Comparison of ENCODE assay signal across 14 cellular contexts in genomic region chr3:66336358-66336766, GRCh38.
DNase-seq lines count a peak whose midpoint lies in the region; ATAC-seq, FAIRE-seq and TF ChIP-seq lines count a peak whose summit lies in the region.
"Had no signal": no experiment of that assay in that cellular context is flagged by ENCODE, and none has a peak within 500 bp of the region (broad histone marks: within the 10 kb centered on the region; RNA-seq: fewer than 3 reads in every experiment).

No MANE protein-coding gene starts in this region.

- H3K4me3 ChIP-seq in SK-N-MC = peak overlapping the region; percentile 67
- H3K4me3 ChIP-seq: testis had no signal

- peak overlapping the region; percentile 95 for H3K27ac ChIP-seq in SK-N-MC
- H3K27ac ChIP-seq: testis had no signal

- H3K27ac Mint-ChIP-seq in nephron (peak overlapping the region in 2 of 3 experiments; percentile 26 to 34), nephron progenitor cell (no peak overlapping the region)
- H3K27ac Mint-ChIP-seq: activated CD8-positive, alpha-beta T cell treated with anti-CD3 and anti-CD28 coated beads, Interleukin-2, amount 10 ng/mL, durations not matched to agents 7 days and 5 days had no signal

- H3K4me1 Mint-ChIP-seq in nephron (peaks cover 6% of the 10 kb centered on the region), nephron progenitor cell (no peaks in the 10 kb centered on the region)

- no peaks in the 10 kb centered on the region for H3K9me3 ChIP-seq in SK-N-MC (ENCODE audit: low read depth, low read length)
- H3K9me3 ChIP-seq: testis had no signal

- H3K4me3 Mint-ChIP-seq in nephron (no peak overlapping the region), nephron progenitor cell (no peak overlapping the region)
- H3K4me3 Mint-ChIP-seq: activated CD8-positive, alpha-beta T cell treated with anti-CD3 and anti-CD28 coated beads, Interleukin-2, amount 10 ng/mL, durations not matched to agents 7 days and 5 days; brain had no signal

- H3K36me3 Mint-ChIP-seq in nephron (ENCODE audit: low read depth) (no peaks in the 10 kb centered on the region), nephron progenitor cell (ENCODE audit: low read depth) (peaks cover 10% of the 10 kb centered on the region)

- H3K9ac ChIP-seq in SK-N-MC (ENCODE audit: insufficient read length) = peak overlapping the region; percentile 57

- peak; percentile 14 for DNase-seq in GM03348 (ENCODE audit: low spot score)
- DNase-seq in SK-N-MC (ENCODE audit: low read depth, low spot score) = peak; percentile 26
- DNase-seq in nephron progenitor cell = no peak
- DNase-seq in NCI-H1092 (lab: John Stamatoyannopoulos, UW) = no peak
- DNase-seq: activated CD8-positive, alpha-beta T cell treated with anti-CD3 and anti-CD28 coated beads, Interleukin-2, amount 10 ng/mL, durations not matched to agents 7 days and 5 days; activated effector memory CD4-positive, alpha-beta T cell treated with Interleukin-2 at 50 U/mL for 16 hours; NCI-H1694; NCI-H510A treated with DMSO at 0.1 percent for 48 hours; testis had no signal

- no peaks in the 10 kb centered on the region for H3K36me3 ChIP-seq in SK-N-MC (ENCODE audit: insufficient read depth, low read length)

- ATAC-seq in HG03432 (IDR thresholded peaks at IDR 0.05; ENCODE audit: unreplicated experiment) = no peak
- ATAC-seq in GM21515 (IDR thresholded peaks at IDR 0.05; ENCODE audit: unreplicated experiment) = no peak
- ATAC-seq: activated CD8-positive, alpha-beta T cell treated with anti-CD3 and anti-CD28 coated beads, Interleukin-2, amount 10 ng/mL, durations not matched to agents 7 days and 5 days had no signal

- no peak for TF ChIP-seq CTCF in nephron (IDR thresholded peaks at IDR 0.05; ENCODE audit: unreplicated experiment in 3 of 3)
- no peak for TF ChIP-seq CTCF in nephron progenitor cell (IDR thresholded peaks at IDR 0.05)

- H3K9me3 Mint-ChIP-seq in nephron (peaks cover 6% of the 10 kb centered on the region), nephron progenitor cell (no peaks in the 10 kb centered on the region)

- FAIRE-seq in endometrium (lab: Jason Lieb, UNC) = peak; percentile 78

- H3K27me3 Mint-ChIP-seq in nephron (ENCODE audit: low read depth) (no peaks in the 10 kb centered on the region), nephron progenitor cell (ENCODE audit: low read depth, poor library complexity) (peaks cover 4% of the 10 kb centered on the region)

Comparison
In these comparisons a context has a peak if more than half of its experiments do, and no peak if none do; other contexts are left out.
1. DNase-seq: peak in GM03348 (single experiment) and SK-N-MC (single experiment); none in nephron progenitor cell (single experiment) and NCI-H1092 (single experiment).